ENCODE assay signal across 18 cellular contexts in genomic region chr10:119702482-119703041, GRCh38. TPM values are rescaled to one million over a fixed set of nuclear protein-coding genes. Genes with fewer than 3 reads are reported as not detected.
A peak's percentile ranks its signal among the peaks of the same experiment; 100 is the strongest.
DNase-seq lines count a peak whose midpoint lies in the region; ATAC-seq and TF ChIP-seq lines count a peak whose summit lies in the region.
"Had no signal": no experiment of that assay in that cellular context is flagged by ENCODE, and none has a peak within 500 bp of the region (broad histone marks: within the 10 kb centered on the region; RNA-seq: fewer than 3 reads in every experiment).

No MANE protein-coding gene starts in this region.

- H3K9me3 Mint-ChIP-seq in activated CD8-positive, alpha-beta T cell treated with anti-CD3 and anti-CD28 coated beads for 36 hours, result peaks cover 31% of the 10 kb centered on the region
- H3K9me3 Mint-ChIP-seq in activated CD8-positive, alpha-beta T cell treated with anti-CD3 and anti-CD28 coated beads, Interleukin-2, amount 10 ng/mL, durations not matched to agents 7 days and 5 days (ENCODE audit: insufficient read depth), result peaks cover 21% of the 10 kb centered on the region
- no peaks in the 10 kb centered on the region for H3K9me3 Mint-ChIP-seq in neural progenitor cell

- H3K36me3 ChIP-seq in neural progenitor cell, result no peaks in the 10 kb centered on the region
- H3K36me3 ChIP-seq: suprapubic skin had no signal

- H3K27ac ChIP-seq in neural progenitor cell, result no peak overlapping the region
- H3K27ac ChIP-seq: body of pancreas, psoas muscle, RWPE1, suprapubic skin had no signal

- peak overlapping the region; percentile 61 for H3K27ac Mint-ChIP-seq in activated CD8-positive, alpha-beta T cell treated with anti-CD3 and anti-CD28 coated beads for 36 hours
- no peak overlapping the region for H3K27ac Mint-ChIP-seq in activated CD8-positive, alpha-beta T cell treated with anti-CD3 and anti-CD28 coated beads, Interleukin-2, amount 10 ng/mL, durations not matched to agents 7 days and 5 days
- H3K27ac Mint-ChIP-seq in T-helper 17 cell (peak overlapping the region; percentile 39), neural progenitor cell (no peak overlapping the region)
- H3K27ac Mint-ChIP-seq: activated CD4-positive, alpha-beta T cell treated with anti-CD3 and anti-CD28 coated beads, Interleukin-2, amount 10 ng/mL, durations not matched to agents 7 days and 5 days; T-helper 1 cell treated with Interleukin-12 subunit alpha and Interleukin-12 subunit beta and Interleukin-4 antibody, amounts not matched to agents 30 μg/mL and 1 μg/mL, for 36 hours had no signal

- no peak for DNase-seq in activated CD8-positive, alpha-beta T cell treated with anti-CD3 and anti-CD28 coated beads for 36 hours
- DNase-seq in activated CD8-positive, alpha-beta T cell treated with anti-CD3 and anti-CD28 coated beads, Interleukin-2, amount 10 ng/mL, durations not matched to agents 7 days and 5 days, result no peak
- DNase-seq in CD1c-positive myeloid dendritic cell (ENCODE audit: extremely low spot score) (peak; percentile 82), T-helper 17 cell (no peak), neural progenitor cell (ENCODE audit: low spot score) (no peak), NCI-H774 (lab: John Stamatoyannopoulos, UW) (no peak), nucleus accumbens (lab: John Stamatoyannopoulos, UW) (no peak), mesenteric fat pad (ENCODE audit: low spot score) (no peak)
- DNase-seq: activated CD4-positive, alpha-beta T cell treated with anti-CD3 and anti-CD28 coated beads, Interleukin-2, amount 10 ng/mL, durations not matched to agents 7 days and 5 days; body of pancreas; cerebellar nuclear complex; kidney glomerular epithelial cell; NCI-H1092 treated with DMSO at 0.1 percent for 48 hours; NCI-H1930; psoas muscle had no signal

- POLR2A ChIA-PET in activated CD8-positive, alpha-beta T cell treated with anti-CD3 and anti-CD28 coated beads for 36 hours (lab: Charles Lee), result interaction anchor here (0.9 to 1.2 kb wide), 2 partner anchors 11 to 26 kb away, joined by 3 to 4 read pairs; no protein-coding TSS in a partner anchor
- POLR2A ChIA-PET in activated CD8-positive, alpha-beta T cell treated with anti-CD3 and anti-CD28 coated beads, Interleukin-2, amount 10 ng/mL, durations not matched to agents 7 days and 5 days (lab: Charles Lee), result interaction anchor here (1.0 kb wide), 1 partner anchor 23 kb away, joined by 3 read pairs; no protein-coding TSS in a partner anchor

- peak; percentile 35 for ATAC-seq in activated CD8-positive, alpha-beta T cell treated with anti-CD3 and anti-CD28 coated beads for 36 hours
- ATAC-seq in activated CD8-positive, alpha-beta T cell treated with anti-CD3 and anti-CD28 coated beads, Interleukin-2, amount 10 ng/mL, durations not matched to agents 7 days and 5 days, result no peak
- no peak for ATAC-seq in T-helper 17 cell
- ATAC-seq: body of pancreas, psoas muscle had no signal

- intact Hi-C loops in activated CD8-positive, alpha-beta T cell treated with anti-CD3 and anti-CD28 coated beads for 36 hours (cut with micrococcal nuclease), result no loop called here

- H3K36me3 Mint-ChIP-seq in activated CD8-positive, alpha-beta T cell treated with anti-CD3 and anti-CD28 coated beads for 36 hours (ENCODE audit: low read depth), result peaks cover 36% of the 10 kb centered on the region
- peaks cover 15% of the 10 kb centered on the region for H3K36me3 Mint-ChIP-seq in activated CD8-positive, alpha-beta T cell treated with anti-CD3 and anti-CD28 coated beads, Interleukin-2, amount 10 ng/mL, durations not matched to agents 7 days and 5 days (ENCODE audit: low read depth)
- H3K36me3 Mint-ChIP-seq in T-helper 17 cell (ENCODE audit: low read depth), result peaks cover 4% of the 10 kb centered on the region
- no peaks in the 10 kb centered on the region for H3K36me3 Mint-ChIP-seq in neural progenitor cell

- no peaks in the 10 kb centered on the region for H3K79me2 ChIP-seq in neural progenitor cell (ENCODE audit: low read depth)

- H3K4me3 Mint-ChIP-seq in activated CD8-positive, alpha-beta T cell treated with anti-CD3 and anti-CD28 coated beads for 36 hours, result no peak overlapping the region
- no peak overlapping the region for H3K4me3 Mint-ChIP-seq in activated CD8-positive, alpha-beta T cell treated with anti-CD3 and anti-CD28 coated beads, Interleukin-2, amount 10 ng/mL, durations not matched to agents 7 days and 5 days
- H3K4me3 Mint-ChIP-seq in T-helper 17 cell (no peak overlapping the region), neural progenitor cell (no peak overlapping the region)
- H3K4me3 Mint-ChIP-seq: activated CD4-positive, alpha-beta T cell treated with anti-CD3 and anti-CD28 coated beads, Interleukin-2, amount 10 ng/mL, durations not matched to agents 7 days and 5 days; T-helper 1 cell treated with Interleukin-12 subunit alpha and Interleukin-12 subunit beta and Interleukin-4 antibody, amounts not matched to agents 30 μg/mL and 1 μg/mL, for 36 hours had no signal

- no peak for TF ChIP-seq CTCF in activated CD8-positive, alpha-beta T cell treated with anti-CD3 and anti-CD28 coated beads for 36 hours (IDR thresholded peaks at IDR 0.05)
- TF ChIP-seq CTCF in neural progenitor cell (IDR thresholded peaks at IDR 0.05), result no peak

- no peaks in the 10 kb centered on the region for H3K27me3 ChIP-seq in neural progenitor cell
- H3K27me3 ChIP-seq: body of pancreas, suprapubic skin had no signal

- H4K20me1 ChIP-seq in neural progenitor cell (ENCODE audit: low read depth), result no peaks in the 10 kb centered on the region

- peak overlapping the region; percentile 59 for H2AFZ ChIP-seq in neural progenitor cell (replicated peaks)

- no peaks in the 10 kb centered on the region for H3K27me3 Mint-ChIP-seq in activated CD8-positive, alpha-beta T cell treated with anti-CD3 and anti-CD28 coated beads for 36 hours
- peaks cover 2% of the 10 kb centered on the region for H3K27me3 Mint-ChIP-seq in activated CD8-positive, alpha-beta T cell treated with anti-CD3 and anti-CD28 coated beads, Interleukin-2, amount 10 ng/mL, durations not matched to agents 7 days and 5 days (ENCODE audit: low read depth)
- H3K27me3 Mint-ChIP-seq in T-helper 17 cell (peaks cover 28% of the 10 kb centered on the region), neural progenitor cell (ENCODE audit: insufficient read depth, low read depth) (peaks cover 6% of the 10 kb centered on the region)
- H3K27me3 Mint-ChIP-seq: activated CD4-positive, alpha-beta T cell treated with anti-CD3 and anti-CD28 coated beads, Interleukin-2, amount 10 ng/mL, durations not matched to agents 7 days and 5 days had no signal

- peaks cover 5% of the 10 kb centered on the region for H3K4me1 ChIP-seq in neural progenitor cell
- H3K4me1 ChIP-seq: body of pancreas, psoas muscle, suprapubic skin had no signal

- H3F3A ChIP-seq in neural progenitor cell (ENCODE audit: low read depth), result no peaks in the 10 kb centered on the region

- peaks cover 61% of the 10 kb centered on the region for H3K4me1 Mint-ChIP-seq in activated CD8-positive, alpha-beta T cell treated with anti-CD3 and anti-CD28 coated beads for 36 hours (ENCODE audit: low read depth)
- peaks cover 33% of the 10 kb centered on the region for H3K4me1 Mint-ChIP-seq in activated CD8-positive, alpha-beta T cell treated with anti-CD3 and anti-CD28 coated beads, Interleukin-2, amount 10 ng/mL, durations not matched to agents 7 days and 5 days (ENCODE audit: low read depth)
- H3K4me1 Mint-ChIP-seq in T-helper 17 cell (peaks cover 14% of the 10 kb centered on the region), neural progenitor cell (no peaks in the 10 kb centered on the region)

- H3K9ac ChIP-seq in neural progenitor cell, result no peak overlapping the region

- no peak overlapping the region for H3K4me2 ChIP-seq in neural progenitor cell

- H3K9me3 ChIP-seq in T-helper 17 cell (ENCODE audit: control insufficient read depth, low read length, poor library complexity, severe bottlenecking), result peaks cover 8% of the 10 kb centered on the region
- no peaks in the 10 kb centered on the region for H3K9me3 ChIP-seq in neural progenitor cell (ENCODE audit: low read depth)
- H3K9me3 ChIP-seq: body of pancreas, psoas muscle, suprapubic skin had no signal

- H3K4me3 ChIP-seq in neural progenitor cell, result no peak overlapping the region
- H3K4me3 ChIP-seq: body of pancreas, psoas muscle, suprapubic skin had no signal

- CTCF ChIA-PET in activated CD8-positive, alpha-beta T cell treated with anti-CD3 and anti-CD28 coated beads for 36 hours (lab: Charles Lee), result interaction anchor here (1.1 to 6.9 kb wide), 6 partner anchors 13 to 48 kb away, joined by 3 to 58 read pairs (median 4); partner anchors contain the start of gene INPP5F
- CTCF ChIA-PET in activated CD8-positive, alpha-beta T cell treated with anti-CD3 and anti-CD28 coated beads, Interleukin-2, amount 10 ng/mL, durations not matched to agents 7 days and 5 days (lab: Charles Lee), result interaction anchor here (1.0 to 2.8 kb wide), 5 partner anchors 15 to 157 kb away, joined by 3 to 18 read pairs (median 4); partner anchors contain the start of gene INPP5F

RNA-seq across cellular contexts. Expression of gene INPP5F, which starts 23.3 kb away (rescaled TPM):
- 10 to 100 TPM; 10.7 TPM for total RNA-seq in activated CD8-positive, alpha-beta T cell treated with anti-CD3 and anti-CD28 coated beads for 36 hours
- total RNA-seq in activated CD8-positive, alpha-beta T cell treated with anti-CD3 and anti-CD28 coated beads, Interleukin-2, amount 10 ng/mL, durations not matched to agents 7 days and 5 days, result 10 to 100 TPM; 15.9 to 17.6 TPM
- 10 to 100 TPM; 10.4 to 11.9 TPM for total RNA-seq in T-helper 17 cell
- total RNA-seq in neural progenitor cell (ENCODE audit: low replicate concordance), result 125 and 167 TPM in 2 replicates
- 16.6 TPM for total RNA-seq in mesenteric fat pad

RNA-seq across cellular contexts. Expression of gene BAG3, which starts 51.4 kb away (rescaled TPM):
- total RNA-seq in activated CD8-positive, alpha-beta T cell treated with anti-CD3 and anti-CD28 coated beads for 36 hours, result 10 to 100 TPM; 13.4 to 14.3 TPM
- total RNA-seq in activated CD8-positive, alpha-beta T cell treated with anti-CD3 and anti-CD28 coated beads, Interleukin-2, amount 10 ng/mL, durations not matched to agents 7 days and 5 days, result 10 to 100 TPM; 14.2 to 14.7 TPM
- total RNA-seq in T-helper 17 cell, result 10 to 100 TPM; 52.0 to 52.4 TPM
- 2.3 and 6.7 TPM in 2 replicates for total RNA-seq in neural progenitor cell (ENCODE audit: low replicate concordance)
- 83.3 TPM for total RNA-seq in mesenteric fat pad

Comparison
In these comparisons a context has a peak if more than half of its experiments do, and no peak if none do; other contexts are left out.
1. H3K27ac Mint-ChIP-seq: peak in activated CD8-positive, alpha-beta T cell treated with anti-CD3 and anti-CD28 coated beads for 36 hours (single experiment) and T-helper 17 cell (single experiment); none in activated CD8-positive, alpha-beta T cell treated with anti-CD3 and anti-CD28 coated beads, Interleukin-2, amount 10 ng/mL, durations not matched to agents 7 days and 5 days (single experiment) and neural progenitor cell (single experiment).